In the genomic region with DNA sequence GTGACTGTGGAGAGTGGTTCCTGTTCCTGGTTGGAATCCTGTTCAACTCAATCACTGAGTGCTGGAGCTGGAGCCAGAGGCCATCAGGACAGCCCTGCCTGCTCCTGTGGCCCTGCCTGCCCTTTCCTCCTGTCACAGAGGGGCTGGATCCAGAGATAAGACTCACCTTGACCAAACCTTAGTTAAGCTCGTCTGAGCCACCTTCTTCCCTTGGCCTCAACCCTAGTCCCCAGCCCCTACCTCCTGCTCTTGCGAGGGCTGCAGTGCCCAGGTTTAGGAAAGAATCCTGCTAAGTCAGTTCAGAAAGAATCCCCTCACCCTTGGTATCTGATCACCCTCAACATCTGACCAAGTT, we compare ENCODE assay signal across 21 cellular contexts. TPM values are rescaled to one million over a fixed set of nuclear protein-coding genes. Genes with fewer than 3 reads are reported as not detected.
DNase-seq lines count a peak whose midpoint lies in the region; ATAC-seq, FAIRE-seq and TF ChIP-seq lines count a peak whose summit lies in the region.
"Had no signal": no experiment of that assay in that cellular context is flagged by ENCODE, and none has a peak within 500 bp of the region (broad histone marks: within the 10 kb centered on the region; RNA-seq: fewer than 3 reads in every experiment).

No MANE protein-coding gene starts in this region.

- peak overlapping the region; percentile 8 for H3K27ac Mint-ChIP-seq in activated naive CD8-positive, alpha-beta T cell treated with anti-CD3 and anti-CD28 coated beads, Interleukin-2, amount 10 ng/mL, durations not matched to agents 7 days and 5 days
- H3K27ac Mint-ChIP-seq in activated naive CD8-positive, alpha-beta T cell treated with anti-CD3 and anti-CD28 coated beads for 36 hours, result no peak overlapping the region
- H3K27ac Mint-ChIP-seq in effector memory CD8-positive, alpha-beta T cell, result peak overlapping the region; percentile 87 to 90
- peak overlapping the region; percentile 14 for H3K27ac Mint-ChIP-seq in stimulated activated effector memory CD8-positive, alpha-beta T cell treated with anti-CD3 and anti-CD28 coated beads, Interleukin-12 subunit alpha, Interleukin-12 subunit beta, amount 100 ng/mL, for 72 hours
- H3K27ac Mint-ChIP-seq: CD8-positive, alpha-beta T cell had no signal

- intact Hi-C loops in kidney (cut with DNase I), result no loop called here

- POLR2A ChIA-PET in activated naive CD8-positive, alpha-beta T cell treated with anti-CD3 and anti-CD28 coated beads, Interleukin-2, amount 10 ng/mL, durations not matched to agents 7 days and 5 days (lab: Charles Lee), result no interaction called here

- ATAC-seq in activated naive CD8-positive, alpha-beta T cell treated with anti-CD3 and anti-CD28 coated beads, Interleukin-2, amount 10 ng/mL, durations not matched to agents 7 days and 5 days (ENCODE audit: low read depth), result no peak
- ATAC-seq in effector memory CD8-positive, alpha-beta T cell (replicated peaks), result no peak
- ATAC-seq in stimulated activated effector memory CD8-positive, alpha-beta T cell treated with anti-CD3 and anti-CD28 coated beads, Interleukin-12 subunit alpha, Interleukin-12 subunit beta, amount 100 ng/mL, for 72 hours, result no peak
- ATAC-seq: CD8-positive, alpha-beta T cell had no signal

- TF ChIP-seq CTCF in kidney (IDR thresholded peaks at IDR 0.05; ENCODE audit: borderline replicate concordance, extremely low read depth, insufficient read depth), result no peak

- no peaks in the 10 kb centered on the region for H3K9me3 ChIP-seq in kidney (ENCODE audit: control insufficient read depth in 1 of 2, low read length in 2 of 2)
- H3K9me3 ChIP-seq: A549, HAP-1 had no signal

- H3K9ac ChIP-seq in kidney (ENCODE audit: low read length in 2 of 2), result no peak overlapping the region
- H3K9ac ChIP-seq: GM23248 had no signal

- H3K4me3 Mint-ChIP-seq in activated naive CD8-positive, alpha-beta T cell treated with anti-CD3 and anti-CD28 coated beads, Interleukin-2, amount 10 ng/mL, durations not matched to agents 7 days and 5 days, result no peak overlapping the region
- no peak overlapping the region for H3K4me3 Mint-ChIP-seq in activated naive CD8-positive, alpha-beta T cell treated with anti-CD3 and anti-CD28 coated beads for 36 hours
- peak overlapping the region; percentile 72 to 74 for H3K4me3 Mint-ChIP-seq in effector memory CD8-positive, alpha-beta T cell
- H3K4me3 Mint-ChIP-seq in stimulated activated effector memory CD8-positive, alpha-beta T cell treated with anti-CD3 and anti-CD28 coated beads, Interleukin-12 subunit alpha, Interleukin-12 subunit beta, amount 100 ng/mL, for 72 hours, result no peak overlapping the region
- H3K4me3 Mint-ChIP-seq: CD8-positive, alpha-beta T cell had no signal

- no peak for DNase-seq in activated naive CD8-positive, alpha-beta T cell treated with anti-CD3 and anti-CD28 coated beads, Interleukin-2, amount 10 ng/mL, durations not matched to agents 7 days and 5 days
- no peak for DNase-seq in activated naive CD8-positive, alpha-beta T cell treated with anti-CD3 and anti-CD28 coated beads for 36 hours
- DNase-seq in effector memory CD8-positive, alpha-beta T cell, result no peak
- peak; percentile 41 for DNase-seq in kidney
- no peak for DNase-seq in stimulated activated effector memory CD8-positive, alpha-beta T cell treated with anti-CD3 and anti-CD28 coated beads, Interleukin-12 subunit alpha, Interleukin-12 subunit beta, amount 100 ng/mL, for 72 hours (ENCODE audit: low spot score in 2 of 2)
- no peak for DNase-seq in iPS-NIHi11 (ENCODE audit: low spot score)
- no peak for DNase-seq in NCI-H1048 (lab: John Stamatoyannopoulos, UW)
- DNase-seq in stimulated activated naive CD4-positive, alpha-beta T cell treated with Interleukin-2 at 50 U/mL for 16 hours (lab: John Stamatoyannopoulos, UW), result no peak
- DNase-seq: AML-193; CD8-positive, alpha-beta T cell; COR-L47 had no signal

- H3K36me3 ChIP-seq in kidney (ENCODE audit: control insufficient read depth in 1 of 2, insufficient read depth in 2 of 2, low read length in 2 of 2), result no peaks in the 10 kb centered on the region
- H3K36me3 ChIP-seq: HAP-1 had no signal

- H3K27me3 Mint-ChIP-seq in activated naive CD8-positive, alpha-beta T cell treated with anti-CD3 and anti-CD28 coated beads, Interleukin-2, amount 10 ng/mL, durations not matched to agents 7 days and 5 days, result peaks cover 2% of the 10 kb centered on the region
- no peaks in the 10 kb centered on the region for H3K27me3 Mint-ChIP-seq in activated naive CD8-positive, alpha-beta T cell treated with anti-CD3 and anti-CD28 coated beads for 36 hours
- H3K27me3 Mint-ChIP-seq in effector memory CD8-positive, alpha-beta T cell, result no peaks in the 10 kb centered on the region

- H3K4me3 ChIP-seq in kidney (ENCODE audit: low read length in 2 of 2), result no peak overlapping the region
- H3K4me3 ChIP-seq: A549, GM23248, HAP-1 had no signal

- H3K27ac ChIP-seq in kidney (ENCODE audit: low read depth in 2 of 2, low read length in 2 of 2), result no peak overlapping the region
- H3K27ac ChIP-seq: 22Rv1, A549, GM23248 had no signal

- H3K4me1 ChIP-seq in kidney (ENCODE audit: control insufficient read depth in 1 of 2, insufficient read depth in 1 of 2, low read depth in 1 of 2, low read length in 2 of 2), result no peaks in the 10 kb centered on the region
- H3K4me1 ChIP-seq: A549, HAP-1 had no signal

- FAIRE-seq in kidney (lab: Jason Lieb, UNC), result no peak
- FAIRE-seq: A549, G401.6, GM12892, GM18507 had no signal

- no peaks in the 10 kb centered on the region for H3K9me3 Mint-ChIP-seq in activated naive CD8-positive, alpha-beta T cell treated with anti-CD3 and anti-CD28 coated beads, Interleukin-2, amount 10 ng/mL, durations not matched to agents 7 days and 5 days
- no peaks in the 10 kb centered on the region for H3K9me3 Mint-ChIP-seq in activated naive CD8-positive, alpha-beta T cell treated with anti-CD3 and anti-CD28 coated beads for 36 hours
- peaks cover 5 to 12% of the 10 kb centered on the region in 2 donors for H3K9me3 Mint-ChIP-seq in effector memory CD8-positive, alpha-beta T cell
- H3K9me3 Mint-ChIP-seq in stimulated activated effector memory CD8-positive, alpha-beta T cell treated with anti-CD3 and anti-CD28 coated beads, Interleukin-12 subunit alpha, Interleukin-12 subunit beta, amount 100 ng/mL, for 72 hours, result peaks cover 3% of the 10 kb centered on the region

- peaks cover 22% of the 10 kb centered on the region for H3K4me1 Mint-ChIP-seq in activated naive CD8-positive, alpha-beta T cell treated with anti-CD3 and anti-CD28 coated beads, Interleukin-2, amount 10 ng/mL, durations not matched to agents 7 days and 5 days
- H3K4me1 Mint-ChIP-seq in activated naive CD8-positive, alpha-beta T cell treated with anti-CD3 and anti-CD28 coated beads for 36 hours, result peaks cover 19% of the 10 kb centered on the region
- peaks cover 59 to 74% of the 10 kb centered on the region in 2 donors for H3K4me1 Mint-ChIP-seq in effector memory CD8-positive, alpha-beta T cell (ENCODE audit: low read depth in 2 of 2)
- H3K4me1 Mint-ChIP-seq in stimulated activated effector memory CD8-positive, alpha-beta T cell treated with anti-CD3 and anti-CD28 coated beads, Interleukin-12 subunit alpha, Interleukin-12 subunit beta, amount 100 ng/mL, for 72 hours, result peaks cover 73% of the 10 kb centered on the region

- H3K36me3 Mint-ChIP-seq in activated naive CD8-positive, alpha-beta T cell treated with anti-CD3 and anti-CD28 coated beads, Interleukin-2, amount 10 ng/mL, durations not matched to agents 7 days and 5 days, result no peaks in the 10 kb centered on the region
- peaks cover 2% of the 10 kb centered on the region for H3K36me3 Mint-ChIP-seq in activated naive CD8-positive, alpha-beta T cell treated with anti-CD3 and anti-CD28 coated beads for 36 hours
- H3K36me3 Mint-ChIP-seq in effector memory CD8-positive, alpha-beta T cell (ENCODE audit: insufficient read depth), result no peaks in the 10 kb centered on the region
- H3K36me3 Mint-ChIP-seq in stimulated activated effector memory CD8-positive, alpha-beta T cell treated with anti-CD3 and anti-CD28 coated beads, Interleukin-12 subunit alpha, Interleukin-12 subunit beta, amount 100 ng/mL, for 72 hours, result no peaks in the 10 kb centered on the region
- H3K36me3 Mint-ChIP-seq: CD8-positive, alpha-beta T cell had no signal

RNA-seq across cellular contexts. Expression of a gene that starts 47.0 kb away (rescaled TPM):
- not detected for total RNA-seq in activated naive CD8-positive, alpha-beta T cell treated with anti-CD3 and anti-CD28 coated beads, Interleukin-2, amount 10 ng/mL, durations not matched to agents 7 days and 5 days
- total RNA-seq in activated naive CD8-positive, alpha-beta T cell treated with anti-CD3 and anti-CD28 coated beads for 36 hours, result not detected
- not detected for total RNA-seq in kidney
- not detected for polyA plus RNA-seq in kidney (ENCODE audit: insufficient read depth, low read depth, low replicate concordance)
- total RNA-seq: CD8-positive, alpha-beta T cell; GM23248; H4; HT1080 had no signal
- polyA plus RNA-seq: A549, BJ, GM23248 had no signal

Comparison
In these comparisons a context has a peak if more than half of its experiments do, and no peak if none do; other contexts are left out.
1. H3K4me3 Mint-ChIP-seq: peak in effector memory CD8-positive, alpha-beta T cell (2 of 2); none in activated naive CD8-positive, alpha-beta T cell treated with anti-CD3 and anti-CD28 coated beads, Interleukin-2, amount 10 ng/mL, durations not matched to agents 7 days and 5 days (single experiment), activated naive CD8-positive, alpha-beta T cell treated with anti-CD3 and anti-CD28 coated beads for 36 hours (single experiment) and stimulated activated effector memory CD8-positive, alpha-beta T cell treated with anti-CD3 and anti-CD28 coated beads, Interleukin-12 subunit alpha, Interleukin-12 subunit beta, amount 100 ng/mL, for 72 hours (single experiment).